In genomic region chrX:105220636-105221035, GRCh38 we compare ENCODE assay signal across 4 cellular contexts.
TF ChIP-seq lines count a peak whose summit lies in the region.

Gene TEX13A (minus strand): TSS chrX:105220694. CDS start chrX:105220397, 297 bp downstream.

TF ChIP-seq in SK-N-SH, 30 proteins besides CTCF, POLR2A, EP300 and RAD21 (continues in another document):
- TF ChIP-seq NFIC (IDR thresholded peaks at IDR 0.05; ENCODE audit: borderline replicate concordance) (no peak), USF1 (IDR thresholded peaks at IDR 0.05; ENCODE audit: borderline replicate concordance, low read depth) (no peak), TAF1 (IDR thresholded peaks at IDR 0.05; ENCODE audit: borderline replicate concordance, low read depth, low read length) (no peak), REST (IDR thresholded peaks at IDR 0.05; ENCODE audit: low read depth, low read length) (no peak), USF2 (IDR thresholded peaks at IDR 0.05; ENCODE audit: borderline replicate concordance, low read depth, low read length) (no peak), FOXJ3 (CRISPR knock-in tag; IDR thresholded peaks at IDR 0.05) (no peak)

TF ChIP-seq in SK-N-SH treated with all-trans-retinoic acid at 6 μM for 48 hours, 23 proteins besides CTCF, POLR2A, EP300 and RAD21 (continued from another document):
- TF ChIP-seq PATZ1 (CRISPR knock-in tag; IDR thresholded peaks at IDR 0.05; ENCODE audit: borderline replicate concordance) (no peak), CSDC2 (CRISPR knock-in tag; IDR thresholded peaks at IDR 0.05) (no peak), ZC3H10 (CRISPR knock-in tag; IDR thresholded peaks at IDR 0.05) (no peak), GLIS3 (CRISPR knock-in tag; IDR thresholded peaks at IDR 0.05) (no peak), ZNF565 (CRISPR knock-in tag; conservative IDR thresholded peaks at IDR 0.05; ENCODE audit: low read depth) (no peak), ZNF8 (CRISPR knock-in tag; IDR thresholded peaks at IDR 0.05) (no peak), ZFP3 (CRISPR knock-in tag; IDR thresholded peaks at IDR 0.05) (no peak), ISL1 (CRISPR knock-in tag; IDR thresholded peaks at IDR 0.05) (no peak), CSRNP3 (CRISPR knock-in tag; IDR thresholded peaks at IDR 0.05) (no peak), SNAI2 (CRISPR knock-in tag; IDR thresholded peaks at IDR 0.05) (no peak), RARB (CRISPR knock-in tag; IDR thresholded peaks at IDR 0.05) (no peak)

TF ChIP-seq in HEK293T, 16 proteins besides CTCF, POLR2A, EP300 and RAD21:
- 0 out of 2 replicates have a peak, but pooled peaks have one; percentile 30 for TF ChIP-seq BHLHE40 (IDR thresholded peaks at IDR 0.05; ENCODE audit: borderline replicate concordance)
- no peak for TF ChIP-seq FOXM1 (IDR thresholded peaks at IDR 0.05; ENCODE audit: borderline replicate concordance)

TF ChIP-seq in K562, 482 proteins besides CTCF, POLR2A, EP300 and RAD21:
- no peak for TF ChIP-seq MCM7 (IDR thresholded peaks at IDR 0.05)
- TF ChIP-seq PRDM10 (IDR thresholded peaks at IDR 0.05; ENCODE audit: partially characterized antibody), result peak; percentile 96
